ENCODE assay signal across 11 cellular contexts in genomic region chr1:6178751-6179563, GRCh38. TPM values are rescaled to one million over a fixed set of nuclear protein-coding genes. Genes with fewer than 3 reads are reported as not detected.
DNase-seq lines count a peak whose midpoint lies in the region; ATAC-seq, FAIRE-seq and TF ChIP-seq lines count a peak whose summit lies in the region.
"Had no signal": no experiment of that assay in that cellular context is flagged by ENCODE, and none has a peak within 500 bp of the region (broad histone marks: within the 10 kb centered on the region; RNA-seq: fewer than 3 reads in every experiment).

No MANE protein-coding gene starts in this region.

- H3K27me3 ChIP-seq in left lung = peaks cover 28 to 74% of the 10 kb centered on the region in 2 donors
- peaks cover 33% of the 10 kb centered on the region for H3K27me3 ChIP-seq in effector memory CD4-positive, alpha-beta T cell (replicated peaks; ENCODE audit: control insufficient read depth, insufficient read depth, low read length, poor library complexity, severe bottlenecking)

- intact Hi-C loops in left lung (cut with DNase I) = no loop called here

- H3K4me3 ChIP-seq in left lung = no peak overlapping the region
- no peak overlapping the region for H3K4me3 ChIP-seq in effector memory CD4-positive, alpha-beta T cell (ENCODE audit: insufficient read depth, low read depth, low read length, poor library complexity, severe bottlenecking)

- no peak for TF ChIP-seq CTCF in left lung (IDR thresholded peaks at IDR 0.05)

- no peaks in the 10 kb centered on the region for H3K36me3 ChIP-seq in left lung
- H3K36me3 ChIP-seq in effector memory CD4-positive, alpha-beta T cell (ENCODE audit: control insufficient read depth, insufficient read depth, low read length) = no peaks in the 10 kb centered on the region

- FAIRE-seq in frontal cortex (lab: Jason Lieb, UNC) = no peak

- no peaks in the 10 kb centered on the region for H3K9me3 ChIP-seq in left lung
- no peaks in the 10 kb centered on the region for H3K9me3 ChIP-seq in effector memory CD4-positive, alpha-beta T cell (ENCODE audit: control insufficient read depth, low read length)

- H3K4me1 ChIP-seq in left lung = peaks cover 0 to 26% of the 10 kb centered on the region in 2 donors
- H3K4me1 ChIP-seq in effector memory CD4-positive, alpha-beta T cell (ENCODE audit: control insufficient read depth, insufficient read depth, low read length, poor library complexity, severe bottlenecking) = peaks cover 16% of the 10 kb centered on the region

- ATAC-seq in left lung (no peak), GM18873 (IDR thresholded peaks at IDR 0.05; ENCODE audit: low FRiP score, unreplicated experiment) (no peak)

- no peak overlapping the region for H3K27ac ChIP-seq in left lung
- H3K27ac ChIP-seq in effector memory CD4-positive, alpha-beta T cell (ENCODE audit: insufficient read depth, low read length, poor library complexity, severe bottlenecking) = no peak overlapping the region

- peak; percentile 17 for DNase-seq in DMS79 treated with DMSO at 0.1 percent for 48 hours (lab: John Stamatoyannopoulos, UW)
- DNase-seq in NCI-H748 (lab: John Stamatoyannopoulos, UW; ENCODE audit: unreplicated experiment) = peak; percentile 29
- peak; percentile 9 to 19 for DNase-seq in frontal cortex (ENCODE audit: low spot score in 2 of 2)
- peak; percentile 48 for DNase-seq in retina
- DNase-seq in left lung = no peak
- DNase-seq in effector memory CD4-positive, alpha-beta T cell = no peak
- no peak for DNase-seq in UCSD-AML1 (lab: John Stamatoyannopoulos, UW; ENCODE audit: unreplicated experiment)
- DNase-seq: activated T-cell treated with anti-CD3 and anti-CD28 coated beads for 4 hours; NCI-H1092 treated with DMSO at 0.1 percent for 48 hours; stimulated activated CD4-positive, alpha-beta T cell treated with anti-CD3 and anti-CD28 coated beads, Interleukin-1b, Interleukin-23, amount 100 ng/mL, for 48 hours had no signal

RNA-seq across cellular contexts. Expression of gene CHD5, which starts 1.2 kb away (rescaled TPM):
- total RNA-seq in frontal cortex (31.4 TPM), left lung (under 1 TPM; 0.03 to 0.13 TPM)

RNA-seq across cellular contexts. Expression of gene RPL22, which starts 20.4 kb away (rescaled TPM):
- total RNA-seq in frontal cortex (393 TPM), left lung (100 to 1,000 TPM; 265 to 324 TPM)

RNA-seq across cellular contexts. Expression of gene RNF207, which starts 27.0 kb away (rescaled TPM):
- total RNA-seq in frontal cortex = 4.5 TPM
- 10 to 100 TPM; 11.9 to 12.6 TPM for total RNA-seq in left lung

RNA-seq across cellular contexts. Expression of gene ICMT, which starts 56.8 kb away (rescaled TPM):
- total RNA-seq in frontal cortex (21.6 TPM), left lung (10 to 100 TPM; 70.0 to 84.1 TPM)

Comparison
In these comparisons a context has a peak if more than half of its experiments do, and no peak if none do; other contexts are left out.
1. DNase-seq: peak in DMS79 treated with DMSO at 0.1 percent for 48 hours (single experiment), NCI-H748 (single experiment), frontal cortex (2 of 2) and retina (single experiment); none in left lung (0 of 2), effector memory CD4-positive, alpha-beta T cell (0 of 3) and UCSD-AML1 (single experiment).
2. RNA of gene CHD5, which starts 1.2 kb away (total RNA-seq): 31.4 TPM in frontal cortex (single experiment); 0.03 to 0.13 TPM in left lung; every median in the first group is over 10 times any median in the second.